In genomic region chr2:131682122-131682944, GRCh38 we compare ENCODE assay signal across 8 cellular contexts.
DNase-seq lines count a peak whose midpoint lies in the region; ATAC-seq and TF ChIP-seq lines count a peak whose summit lies in the region.

No MANE protein-coding gene starts in this region.

- DNase-seq in ELR (ENCODE audit: low read depth) (peak; percentile 90), GM23338 (ENCODE audit: low spot score) (peak; percentile 91), SIG-M5 treated with dmso at 0.1 percent for 504 hours (lab: John Stamatoyannopoulos, UW; ENCODE audit: unreplicated experiment) (peak; percentile 88), glomerular visceral epithelial cell (ENCODE audit: extremely low spot score) (peak; percentile 93), osteoblast (ENCODE audit: insufficient read length, low spot score, missing footprints) (peak; percentile 93), thoracic aorta (ENCODE audit: low spot score) (peak; percentile 40)
- peak; percentile 81 for DNase-seq in activated naive CD4-positive, alpha-beta T cell treated with anti-CD3 and anti-CD28 coated beads, Interleukin-2, amount 50 U/mL, for 16 hours

- H3K79me2 ChIP-seq in GM23338 (replicated peaks; ENCODE audit: insufficient read depth) (no peaks in the 10 kb centered on the region), osteoblast (ENCODE audit: insufficient read depth, low read length) (peaks cover 46% of the 10 kb centered on the region)

- no peak overlapping the region for H3K27ac Mint-ChIP-seq in GM23338

- no peaks in the 10 kb centered on the region for H3K36me3 ChIP-seq in GM23338 (ENCODE audit: insufficient read depth)
- H3K36me3 ChIP-seq in osteoblast (ENCODE audit: insufficient read depth, low read length) = peaks cover 8% of the 10 kb centered on the region
- H3K36me3 ChIP-seq in thoracic aorta = no peaks in the 10 kb centered on the region

- peak; percentile 98 for ATAC-seq in GM23338
- ATAC-seq in thoracic aorta (ENCODE audit: insufficient number of reproducible peaks, low FRiP score, low read depth) = peak; percentile 73

- H3K27me3 Mint-ChIP-seq in GM23338 (ENCODE audit: insufficient read depth, low read depth, poor library complexity) = peaks cover 6% of the 10 kb centered on the region

- peak overlapping the region; percentile 82 for H3K4me2 ChIP-seq in GM23338
- H3K4me2 ChIP-seq in osteoblast (ENCODE audit: insufficient read depth, low read length) = peak overlapping the region; percentile 81

- H3K9me2 ChIP-seq in GM23338 (ENCODE audit: insufficient read depth) = no peaks in the 10 kb centered on the region

- H3K4me3 Mint-ChIP-seq in GM23338 = peak overlapping the region; percentile 84

- TF ChIP-seq CTCF in GM23338 (conservative IDR thresholded peaks at IDR 0.05; ENCODE audit: low read depth in 2 of 2) = peak in 1 of 2 experiments; percentile 32; a peak in 2 of 4 replicates
- peak; percentile 41; the same call in 1 of the 2 replicates for TF ChIP-seq CTCF in LNCAP (IDR thresholded peaks at IDR 0.05)
- TF ChIP-seq CTCF in osteoblast (IDR thresholded peaks at IDR 0.05; ENCODE audit: extremely low read depth, low read depth, low read length) = peak; percentile 28
- TF ChIP-seq CTCF in thoracic aorta (IDR thresholded peaks at IDR 0.05) = peak; percentile 39

- H3K4me1 ChIP-seq in GM23338 (ENCODE audit: insufficient read depth) (no peaks in the 10 kb centered on the region), osteoblast (ENCODE audit: insufficient read depth, low read length) (peaks cover 35% of the 10 kb centered on the region), thoracic aorta (ENCODE audit: control insufficient read depth in 1 of 2, low read depth in 2 of 2) (peaks cover 2 to 9% of the 10 kb centered on the region in 2 donors)

- H3K4me1 Mint-ChIP-seq in GM23338 = peaks cover 5% of the 10 kb centered on the region; the same call in 2 of the 3 replicates

- H3F3A ChIP-seq in GM23338 (replicated peaks; ENCODE audit: low read depth) = no peaks in the 10 kb centered on the region

- peak overlapping the region; percentile 66 for H3K4me3 ChIP-seq in GM23338
- peak overlapping the region; percentile 81 for H3K4me3 ChIP-seq in osteoblast (ENCODE audit: insufficient read depth, low read length)
- H3K4me3 ChIP-seq in thoracic aorta = peak overlapping the region; percentile 93

- H3K9me3 ChIP-seq in osteoblast (ENCODE audit: low read depth, low read length) (no peaks in the 10 kb centered on the region), thoracic aorta (no peaks in the 10 kb centered on the region)

- H3K27ac ChIP-seq in GM23338 (ENCODE audit: low read depth) (no peak overlapping the region), osteoblast (ENCODE audit: low read depth, low read length) (peak overlapping the region; percentile 91), thoracic aorta (peak overlapping the region; percentile 81 to 89)

- H3K27me3 ChIP-seq in GM23338 (ENCODE audit: insufficient read depth) (peaks cover 13% of the 10 kb centered on the region; the same call in 1 of the 2 replicates), osteoblast (ENCODE audit: insufficient read depth, low read length) (no peaks in the 10 kb centered on the region), thoracic aorta (replicated peaks; ENCODE audit: insufficient read depth) (no peaks in the 10 kb centered on the region)

- H4K20me1 ChIP-seq in GM23338 (replicated peaks; ENCODE audit: insufficient read depth) (no peaks in the 10 kb centered on the region), osteoblast (ENCODE audit: insufficient read depth, low read length) (no peaks in the 10 kb centered on the region)

- H3K36me3 Mint-ChIP-seq in GM23338 (ENCODE audit: low read depth) = peaks cover 5% of the 10 kb centered on the region; the same call in 1 of the 3 replicates

- H2AFZ ChIP-seq in GM23338 (peak overlapping the region; percentile 70), osteoblast (ENCODE audit: low read length) (peak overlapping the region; percentile 94)

- H3K9me3 Mint-ChIP-seq in GM23338 = no peaks in the 10 kb centered on the region

TF ChIP-seq in GM23338, 12 proteins besides CTCF, POLR2A, EP300 and RAD21:
- TF ChIP-seq POLR2AphosphoS5 (IDR thresholded peaks at IDR 0.05; ENCODE audit: low read depth) = peak; percentile 90
- TF ChIP-seq, protein P1, sequence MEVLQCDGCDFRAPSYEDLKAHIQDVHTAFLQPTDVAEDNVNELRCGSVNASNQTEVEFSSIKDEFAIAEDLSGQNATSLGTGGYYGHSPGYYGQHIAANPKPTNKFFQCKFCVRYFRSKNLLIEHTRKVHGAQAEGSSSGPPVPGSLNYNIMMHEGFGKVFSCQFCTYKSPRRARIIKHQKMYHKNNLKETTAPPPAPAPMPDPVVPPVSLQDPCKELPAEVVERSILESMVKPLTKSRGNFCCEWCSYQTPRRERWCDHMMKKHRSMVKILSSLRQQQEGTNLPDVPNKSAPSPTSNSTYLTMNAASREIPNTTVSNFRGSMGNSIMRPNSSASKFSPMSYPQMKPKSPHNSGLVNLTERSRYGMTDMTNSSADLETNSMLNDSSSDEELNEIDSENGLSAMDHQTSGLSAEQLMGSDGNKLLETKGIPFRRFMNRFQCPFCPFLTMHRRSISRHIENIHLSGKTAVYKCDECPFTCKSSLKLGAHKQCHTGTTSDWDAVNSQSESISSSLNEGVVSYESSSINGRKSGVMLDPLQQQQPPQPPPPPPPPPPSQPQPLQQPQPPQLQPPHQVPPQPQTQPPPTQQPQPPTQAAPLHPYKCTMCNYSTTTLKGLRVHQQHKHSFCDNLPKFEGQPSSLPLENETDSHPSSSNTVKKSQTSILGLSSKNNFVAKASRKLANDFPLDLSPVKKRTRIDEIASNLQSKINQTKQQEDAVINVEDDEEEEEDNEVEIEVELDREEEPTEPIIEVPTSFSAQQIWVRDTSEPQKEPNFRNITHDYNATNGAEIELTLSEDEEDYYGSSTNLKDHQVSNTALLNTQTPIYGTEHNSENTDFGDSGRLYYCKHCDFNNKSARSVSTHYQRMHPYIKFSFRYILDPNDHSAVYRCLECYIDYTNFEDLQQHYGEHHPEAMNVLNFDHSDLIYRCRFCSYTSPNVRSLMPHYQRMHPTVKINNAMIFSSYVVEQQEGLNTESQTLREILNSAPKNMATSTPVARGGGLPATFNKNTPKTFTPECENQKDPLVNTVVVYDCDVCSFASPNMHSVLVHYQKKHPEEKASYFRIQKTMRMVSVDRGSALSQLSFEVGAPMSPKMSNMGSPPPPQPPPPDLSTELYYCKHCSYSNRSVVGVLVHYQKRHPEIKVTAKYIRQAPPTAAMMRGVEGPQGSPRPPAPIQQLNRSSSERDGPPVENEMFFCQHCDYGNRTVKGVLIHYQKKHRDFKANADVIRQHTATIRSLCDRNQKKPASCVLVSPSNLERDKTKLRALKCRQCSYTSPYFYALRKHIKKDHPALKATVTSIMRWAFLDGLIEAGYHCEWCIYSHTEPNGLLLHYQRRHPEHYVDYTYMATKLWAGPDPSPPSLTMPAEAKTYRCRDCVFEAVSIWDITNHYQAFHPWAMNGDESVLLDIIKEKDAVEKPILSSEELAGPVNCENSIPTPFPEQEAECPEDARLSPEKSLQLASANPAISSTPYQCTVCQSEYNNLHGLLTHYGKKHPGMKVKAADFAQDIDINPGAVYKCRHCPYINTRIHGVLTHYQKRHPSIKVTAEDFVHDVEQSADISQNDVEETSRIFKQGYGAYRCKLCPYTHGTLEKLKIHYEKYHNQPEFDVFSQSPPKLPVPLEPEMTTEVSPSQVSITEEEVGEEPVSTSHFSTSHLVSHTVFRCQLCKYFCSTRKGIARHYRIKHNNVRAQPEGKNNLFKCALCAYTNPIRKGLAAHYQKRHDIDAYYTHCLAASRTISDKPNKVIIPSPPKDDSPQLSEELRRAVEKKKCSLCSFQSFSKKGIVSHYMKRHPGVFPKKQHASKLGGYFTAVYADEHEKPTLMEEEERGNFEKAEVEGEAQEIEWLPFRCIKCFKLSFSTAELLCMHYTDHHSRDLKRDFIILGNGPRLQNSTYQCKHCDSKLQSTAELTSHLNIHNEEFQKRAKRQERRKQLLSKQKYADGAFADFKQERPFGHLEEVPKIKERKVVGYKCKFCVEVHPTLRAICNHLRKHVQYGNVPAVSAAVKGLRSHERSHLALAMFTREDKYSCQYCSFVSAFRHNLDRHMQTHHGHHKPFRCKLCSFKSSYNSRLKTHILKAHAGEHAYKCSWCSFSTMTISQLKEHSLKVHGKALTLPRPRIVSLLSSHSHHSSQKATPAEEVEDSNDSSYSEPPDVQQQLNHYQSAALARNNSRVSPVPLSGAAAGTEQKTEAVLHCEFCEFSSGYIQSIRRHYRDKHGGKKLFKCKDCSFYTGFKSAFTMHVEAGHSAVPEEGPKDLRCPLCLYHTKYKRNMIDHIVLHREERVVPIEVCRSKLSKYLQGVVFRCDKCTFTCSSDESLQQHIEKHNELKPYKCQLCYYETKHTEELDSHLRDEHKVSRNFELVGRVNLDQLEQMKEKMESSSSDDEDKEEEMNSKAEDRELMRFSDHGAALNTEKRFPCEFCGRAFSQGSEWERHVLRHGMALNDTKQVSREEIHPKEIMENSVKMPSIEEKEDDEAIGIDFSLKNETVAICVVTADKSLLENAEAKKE (CRISPR knock-in tag; IDR thresholded peaks at IDR 0.05) = no peak

Comparison
In these comparisons a context has a peak if more than half of its experiments do, and no peak if none do; other contexts are left out.
1. DNase-seq: peak in every context shown above with its lines; median percentile 93 in glomerular visceral epithelial cell; 93 in osteoblast; 91 in GM23338; 90 in ELR; 88 in SIG-M5 treated with dmso at 0.1 percent for 504 hours; 81 in activated naive CD4-positive, alpha-beta T cell treated with anti-CD3 and anti-CD28 coated beads, Interleukin-2, amount 50 U/mL, for 16 hours; 40 in thoracic aorta.